In the genomic region with DNA sequence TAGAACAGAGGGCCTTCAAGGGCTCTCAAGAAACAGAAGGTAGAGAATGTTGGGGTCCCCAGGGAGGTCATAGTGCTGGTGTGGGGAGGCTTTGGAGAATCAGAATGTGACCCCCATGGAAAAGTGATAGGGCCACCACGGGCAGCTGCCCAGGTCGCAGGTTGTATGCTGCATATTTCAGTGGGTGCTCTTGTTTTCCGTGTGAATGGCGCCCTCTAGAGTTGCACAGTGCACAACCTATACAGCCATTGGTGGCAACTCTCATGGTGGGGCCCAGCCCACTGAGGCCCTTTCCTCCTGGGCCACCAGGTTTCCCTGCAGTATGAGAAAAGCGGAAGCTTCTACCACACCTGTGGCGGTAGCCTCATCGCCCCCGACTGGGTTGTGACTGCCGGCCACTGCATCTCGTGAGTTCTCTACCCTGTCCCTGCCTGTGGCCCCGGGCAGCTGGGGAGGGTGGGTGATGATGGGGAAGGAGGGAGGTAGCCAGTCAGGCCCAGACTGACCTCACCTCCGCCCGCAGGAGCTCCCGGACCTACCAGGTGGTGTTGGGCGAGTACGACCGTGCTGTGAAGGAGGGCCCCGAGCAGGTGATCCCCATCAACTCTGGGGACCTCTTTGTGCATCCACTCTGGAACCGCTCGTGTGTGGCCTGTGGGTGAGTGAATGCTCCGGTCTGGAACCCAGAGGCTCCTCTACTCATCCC, we compare ENCODE assay signal across 10 cellular contexts. TPM values are rescaled to one million over a fixed set of nuclear protein-coding genes. Genes with fewer than 3 reads are reported as not detected.
DNase-seq lines count a peak whose midpoint lies in the region; ATAC-seq, FAIRE-seq and TF ChIP-seq lines count a peak whose summit lies in the region.
"Not testable (repeated sequence)": the region's sequence is repeated elsewhere in the genome, so short reads cannot be mapped to it uniquely, and the experiment has no call there.
"Had no signal": no experiment of that assay in that cellular context is flagged by ENCODE, and none has a peak within 500 bp of the region (broad histone marks: within the 10 kb centered on the region; RNA-seq: fewer than 3 reads in every experiment).

No MANE protein-coding gene starts in this region.

- not testable (repeated sequence) for TF ChIP-seq EP300 in H1 (IDR thresholded peaks at IDR 0.05; ENCODE audit: borderline replicate concordance in 1 of 2, low read depth in 2 of 2, low read length in 2 of 2)

- H3K56ac ChIP-seq in H1 (replicated peaks; ENCODE audit: insufficient read length, low read depth, low read length): not testable (repeated sequence)

- H4K91ac ChIP-seq in H1 (replicated peaks; ENCODE audit: insufficient read length, low read length): not testable (repeated sequence)

- not testable (repeated sequence) for H3K79me1 ChIP-seq in H1 (ENCODE audit: low read depth, low read length)

- H3K23me2 ChIP-seq in H1 (ENCODE audit: low read depth, low read length): not testable (repeated sequence)

- not testable (repeated sequence) for H3K27me3 Mint-ChIP-seq in activated naive CD4-positive, alpha-beta T cell treated with anti-CD3 and anti-CD28 coated beads for 36 hours (ENCODE audit: low read depth)
- H3K27me3 Mint-ChIP-seq in stimulated activated naive B cell treated with anti-CD40 and anti-IgM and Interleukin-4, amounts not matched to agents 10 μg/mL and 1 μg/mL and 100 μg/mL, for 72 hours: peaks cover 7 to 11% of the 10 kb centered on the region in 2 donors

- not testable (repeated sequence) for H2AK5ac ChIP-seq in H1 (ENCODE audit: low read depth, low read length)

- H3K9me3 ChIP-seq in H1 (ENCODE audit: insufficient read depth in 2 of 2, low read depth in 1 of 2, low read length in 1 of 2): not testable (repeated sequence)

- DNase-seq in COLO668 (lab: John Stamatoyannopoulos, UW; ENCODE audit: unreplicated experiment) (peak; percentile 54), Kasumi-1 (lab: John Stamatoyannopoulos, UW) (peak; percentile 4 to 17), SKM-1 treated with dmso at 0.1 percent for 144 hours (lab: John Stamatoyannopoulos, UW; ENCODE audit: unreplicated experiment) (peak; percentile 22), H1 (ENCODE audit: low read depth in 1 of 2, low spot score in 2 of 2) (peak in 1 of 2 experiments; percentile 69), myocyte (ENCODE audit: low read depth) (peak; percentile 26)
- peak; percentile 56 for DNase-seq in activated naive CD4-positive, alpha-beta T cell treated with anti-CD3 and anti-CD28 coated beads for 36 hours
- DNase-seq in left ventricle myocardium superior; stimulated activated naive B cell treated with anti-CD40 and anti-IgM and Interleukin-4, amounts not matched to agents 10 μg/mL and 1 μg/mL and 100 μg/mL, for 72 hours: not testable (repeated sequence)

- H3K9me3 Mint-ChIP-seq in activated naive CD4-positive, alpha-beta T cell treated with anti-CD3 and anti-CD28 coated beads for 36 hours; stimulated activated naive B cell treated with anti-CD40 and anti-IgM and Interleukin-4, amounts not matched to agents 10 μg/mL and 1 μg/mL and 100 μg/mL, for 72 hours: not testable (repeated sequence)

- H2BK12ac ChIP-seq in H1 (ENCODE audit: low read depth, low read length): not testable (repeated sequence)

- not testable (repeated sequence) for H3K4me3 Mint-ChIP-seq in activated naive CD4-positive, alpha-beta T cell treated with anti-CD3 and anti-CD28 coated beads for 36 hours; stimulated activated naive B cell treated with anti-CD40 and anti-IgM and Interleukin-4, amounts not matched to agents 10 μg/mL and 1 μg/mL and 100 μg/mL, for 72 hours

- not testable (repeated sequence) for H4K20me1 ChIP-seq in H1 (replicated peaks in 1 of 2; ENCODE audit: control insufficient read depth in 1 of 2, insufficient read depth in 2 of 2, low read length in 2 of 2)

- TF ChIP-seq RAD21 in H1 (IDR thresholded peaks at IDR 0.05 in 1 of 2, conservative IDR thresholded peaks at IDR 0.05 in 1 of 2; ENCODE audit: low read depth in 2 of 2, low read length in 2 of 2): peak; percentile 22 to 26; a peak in 3 of 4 replicates

- peak in 1 of 3 experiments; percentile 12; a peak in 1 of 4 replicates for TF ChIP-seq CTCF in H1 (IDR thresholded peaks at IDR 0.05; ENCODE audit: control extremely low read depth in 1 of 3, insufficient read depth in 1 of 3, low read depth in 1 of 3, low read length in 3 of 3)

- H3K4me3 ChIP-seq in H1 (ENCODE audit: extremely low read depth in 1 of 4, insufficient read depth in 2 of 4, low read depth in 3 of 4, low read length in 4 of 4): not testable (repeated sequence)

- POLR2A ChIA-PET in H1 (lab: Charles Lee; ENCODE audit: partially characterized antibody): interaction anchor here (0.6 kb wide), 1 partner anchor 216 kb away, joined by 3 read pairs; no protein-coding TSS in a partner anchor

- CTCF ChIA-PET in activated naive CD4-positive, alpha-beta T cell treated with anti-CD3 and anti-CD28 coated beads for 36 hours (lab: Charles Lee): interaction anchor here (0.6 kb wide), 1 partner anchor 43 kb away, joined by 3 read pairs; no protein-coding TSS in a partner anchor
- CTCF ChIA-PET in H1 (lab: Charles Lee; ENCODE audit: partially characterized antibody): interaction anchor here (0.7 to 1.7 kb wide), 8 partner anchors 12 to 433 kb away, joined by 3 to 5 read pairs (median 3); no protein-coding TSS in a partner anchor

- peak; percentile 77 for FAIRE-seq in H1 (lab: Jason Lieb, UNC)

- H3K23ac ChIP-seq in H1 (ENCODE audit: insufficient read length): not testable (repeated sequence)

- H4K8ac ChIP-seq in H1 (ENCODE audit: extremely low read depth, insufficient read depth, low read length): not testable (repeated sequence)

- not testable (repeated sequence) for TF ChIP-seq POLR2A in H1 (IDR thresholded peaks at IDR 0.05; ENCODE audit: control extremely low read depth in 1 of 2, low read depth in 2 of 2, low read length in 2 of 2)

- H3K14ac ChIP-seq in H1 (ENCODE audit: insufficient read length): not testable (repeated sequence)

- not testable (repeated sequence) for H3K18ac ChIP-seq in H1 (ENCODE audit: extremely low read depth, low read length)

- not testable (repeated sequence) for H3K4me1 Mint-ChIP-seq in activated naive CD4-positive, alpha-beta T cell treated with anti-CD3 and anti-CD28 coated beads for 36 hours (ENCODE audit: low read depth); stimulated activated naive B cell treated with anti-CD40 and anti-IgM and Interleukin-4, amounts not matched to agents 10 μg/mL and 1 μg/mL and 100 μg/mL, for 72 hours

- ATAC-seq in left ventricle myocardium superior: peak; percentile 67
- ATAC-seq in stimulated activated naive B cell treated with anti-CD40 and anti-IgM and Interleukin-4, amounts not matched to agents 10 μg/mL and 1 μg/mL and 100 μg/mL, for 72 hours (replicated peaks): peak; percentile 49 to 62

- not testable (repeated sequence) for H2BK120ac ChIP-seq in H1 (replicated peaks; ENCODE audit: low read depth, low read length)

- not testable (repeated sequence) for H3K4me1 ChIP-seq in H1 (replicated peaks in 1 of 4; ENCODE audit: control insufficient read depth in 3 of 4, insufficient read depth in 4 of 4, low read length in 3 of 4)

- not testable (repeated sequence) for H3K4me2 ChIP-seq in H1 (ENCODE audit: insufficient read depth in 1 of 2, low read depth in 2 of 2, low read length in 2 of 2)

- not testable (repeated sequence) for H2BK15ac ChIP-seq in H1 (ENCODE audit: low read length)

- not testable (repeated sequence) for H2AFZ ChIP-seq in H1 (ENCODE audit: low read length)

- not testable (repeated sequence) for H3K4ac ChIP-seq in H1 (replicated peaks; ENCODE audit: insufficient read length, low read depth, low read length)

- H3K79me2 ChIP-seq in H1 (ENCODE audit: control insufficient read depth in 1 of 2, insufficient read depth in 2 of 2, low read length in 2 of 2): not testable (repeated sequence)

- not testable (repeated sequence) for H4K5ac ChIP-seq in H1 (ENCODE audit: insufficient read length, low read depth, low read length)

- not testable (repeated sequence) for H3K27ac ChIP-seq in H1 (ENCODE audit: low read depth, low read length)

- H3K27ac Mint-ChIP-seq in activated naive CD4-positive, alpha-beta T cell treated with anti-CD3 and anti-CD28 coated beads for 36 hours; stimulated activated naive B cell treated with anti-CD40 and anti-IgM and Interleukin-4, amounts not matched to agents 10 μg/mL and 1 μg/mL and 100 μg/mL, for 72 hours: not testable (repeated sequence)

- H3K9ac ChIP-seq in H1 (replicated peaks in 1 of 4; ENCODE audit: extremely low read depth in 1 of 4, low read depth in 3 of 4, low read length in 3 of 4): not testable (repeated sequence)

- not testable (repeated sequence) for H2BK5ac ChIP-seq in H1 (ENCODE audit: low read depth, low read length)

- intact Hi-C loops in activated naive CD4-positive, alpha-beta T cell treated with anti-CD3 and anti-CD28 coated beads for 36 hours (cut with micrococcal nuclease): loop anchor here (5.0 kb wide), 1 partner anchor 42 kb away; no protein-coding TSS in a partner anchor
- intact Hi-C loops in left ventricle myocardium superior (cut with micrococcal nuclease): not testable (repeated sequence)

- H3K27me3 ChIP-seq in H1 (replicated peaks in 1 of 4; ENCODE audit: control insufficient read depth in 3 of 4, extremely low read depth in 1 of 4, insufficient read depth in 3 of 4, low read length in 3 of 4): not testable (repeated sequence)

- H2BK20ac ChIP-seq in H1 (ENCODE audit: low read length): not testable (repeated sequence)

- H3K36me3 Mint-ChIP-seq in activated naive CD4-positive, alpha-beta T cell treated with anti-CD3 and anti-CD28 coated beads for 36 hours (ENCODE audit: low read depth); stimulated activated naive B cell treated with anti-CD40 and anti-IgM and Interleukin-4, amounts not matched to agents 10 μg/mL and 1 μg/mL and 100 μg/mL, for 72 hours: not testable (repeated sequence)

- not testable (repeated sequence) for H3K36me3 ChIP-seq in H1 (ENCODE audit: control insufficient read depth in 2 of 4, insufficient read depth in 4 of 4, low read length in 3 of 4)

- WGBS in H1 (ENCODE audit: extremely low coverage in 1 of 2, insufficient coverage in 1 of 2, insufficient read length in 1 of 2, insufficient replicate concordance in 2 of 2, low coverage in 1 of 2, low lambda C conversion rate in 2 of 2, missing lambda C conversion rate in 1 of 2), 2 experiments: 73% methylated on average over 15 of the region's 21 CpGs; no CpG with 5 or more reads in 1 of the 2 experiments

RNA-seq across cellular contexts. Expression of gene CELA3B, which starts 3.8 kb away (rescaled TPM):
- not detected for total RNA-seq in activated naive CD4-positive, alpha-beta T cell treated with anti-CD3 and anti-CD28 coated beads for 36 hours
- not detected in 2 replicates for total RNA-seq in H1 (2021; fragmentation: NEBNext Ultra II Directional; extraction: Animal tissue kit (Norgen Biotek cat#: 25700))
- not detected in 2 replicates for polyA plus RNA-seq in H1 (2011; rRNA removed)
- polyA plus RNA-seq in H1 (2011; cell fraction: cytosol; rRNA removed): not detected
- polyA plus RNA-seq in H1 (2011; cell fraction: nucleus; rRNA removed): not detected
- not detected in 4 replicates for polyA plus RNA-seq in H1 (2012, experiment 1 of 2)
- not detected for polyA plus RNA-seq in H1 (2012, experiment 2 of 2)
- not detected for polyA plus RNA-seq in H1 (2013, experiment 1 of 2)
- polyA plus RNA-seq in H1 (2013, experiment 2 of 2): not detected
- polyA minus RNA-seq in H1 (2011; rRNA and poly(A)+ RNA removed): not detected in 2 replicates
- polyA minus RNA-seq in H1 (2011; cell fraction: cytosol; rRNA and poly(A)+ RNA removed): not detected
- not detected for polyA minus RNA-seq in H1 (2011; cell fraction: nucleus; rRNA and poly(A)+ RNA removed)
- total RNA-seq in left ventricle myocardium superior (not detected), myocyte (not detected in 2 replicates)
- polyA plus RNA-seq in myocyte (2012): not detected
- total RNA-seq: fibroblast of lung had no signal
- polyA plus RNA-seq: fibroblast of lung had no signal

RNA-seq across cellular contexts. Expression of gene CELA3A, which starts 20.8 kb away (rescaled TPM):
- not detected for total RNA-seq in activated naive CD4-positive, alpha-beta T cell treated with anti-CD3 and anti-CD28 coated beads for 36 hours
- total RNA-seq in H1 (2021; fragmentation: NEBNext Ultra II Directional; extraction: Animal tissue kit (Norgen Biotek cat#: 25700)): not detected in 2 replicates
- polyA plus RNA-seq in H1 (2011; rRNA removed): 0.09 TPM in 1 of 2 replicates, not detected in the other
- polyA plus RNA-seq in H1 (2011; cell fraction: cytosol; rRNA removed): not detected
- polyA plus RNA-seq in H1 (2011; cell fraction: nucleus; rRNA removed): not detected
- polyA plus RNA-seq in H1 (2012, experiment 1 of 2): not detected in 4 replicates
- not detected for polyA plus RNA-seq in H1 (2012, experiment 2 of 2)
- not detected for polyA plus RNA-seq in H1 (2013, experiment 1 of 2)
- not detected for polyA plus RNA-seq in H1 (2013, experiment 2 of 2)
- polyA minus RNA-seq in H1 (2011; rRNA and poly(A)+ RNA removed): not detected in 2 replicates
- polyA minus RNA-seq in H1 (2011; cell fraction: cytosol; rRNA and poly(A)+ RNA removed): not detected
- not detected for polyA minus RNA-seq in H1 (2011; cell fraction: nucleus; rRNA and poly(A)+ RNA removed)
- not detected for total RNA-seq in left ventricle myocardium superior
- 0.78 and 2.6 TPM in 2 replicates for total RNA-seq in myocyte
- 0.18 TPM for polyA plus RNA-seq in myocyte (2012)
- total RNA-seq: fibroblast of lung, pulmonary artery endothelial cell had no signal
- polyA plus RNA-seq: fibroblast of lung had no signal

RNA-seq across cellular contexts. Expression of gene HSPG2, which starts 43.6 kb away (rescaled TPM):
- 1 to 10 TPM; 4.5 to 4.9 TPM for total RNA-seq in activated naive CD4-positive, alpha-beta T cell treated with anti-CD3 and anti-CD28 coated beads for 36 hours
- 108 and 111 TPM in 2 replicates for total RNA-seq in H1 (2021; fragmentation: NEBNext Ultra II Directional; extraction: Animal tissue kit (Norgen Biotek cat#: 25700))
- 17.8 and 27.7 TPM in 2 replicates for polyA plus RNA-seq in H1 (2011; rRNA removed)
- polyA plus RNA-seq in H1 (2011; cell fraction: cytosol; rRNA removed): 17.0 TPM
- 113 TPM for polyA plus RNA-seq in H1 (2011; cell fraction: nucleus; rRNA removed)
- 41.0 to 91.2 TPM (median 79.8 TPM) in 4 replicates for polyA plus RNA-seq in H1 (2012, experiment 1 of 2)
- 63.7 TPM for polyA plus RNA-seq in H1 (2012, experiment 2 of 2)
- polyA plus RNA-seq in H1 (2013, experiment 1 of 2): 65.5 TPM
- polyA plus RNA-seq in H1 (2013, experiment 2 of 2): 40.5 TPM
- 27.8 and 28.3 TPM in 2 replicates for polyA minus RNA-seq in H1 (2011; rRNA and poly(A)+ RNA removed)
- 68.4 TPM for polyA minus RNA-seq in H1 (2011; cell fraction: cytosol; rRNA and poly(A)+ RNA removed)
- polyA minus RNA-seq in H1 (2011; cell fraction: nucleus; rRNA and poly(A)+ RNA removed): 87.7 TPM
- total RNA-seq in left ventricle myocardium superior: 269 TPM
- 221 and 384 TPM in 2 replicates for total RNA-seq in myocyte
- polyA plus RNA-seq in myocyte (2012): 653 TPM

Comparison
In these comparisons a context has a peak if more than half of its experiments do, and no peak if none do; other contexts are left out.
1. RNA of gene HSPG2, which starts 43.6 kb away (total RNA-seq): 269 TPM in left ventricle myocardium superior (single experiment), 221 to 384 TPM in myocyte and 108 to 111 TPM in H1; 4.5 to 4.9 TPM in activated naive CD4-positive, alpha-beta T cell treated with anti-CD3 and anti-CD28 coated beads for 36 hours; every median in the first group is over 10 times any median in the second.